In genomic region chr3:182117131-182117530, GRCh38 we compare ENCODE assay signal across 20 cellular contexts.
"Had no signal": no experiment of that assay in that cellular context is flagged by ENCODE, and none has a peak within 500 bp of the region (broad histone marks: within the 10 kb centered on the region; RNA-seq: fewer than 3 reads in every experiment).

No MANE protein-coding gene starts in this region.

- H3K4me3 ChIP-seq: Peyer's patch had no signal

- H3K27ac Mint-ChIP-seq: activated CD8-positive, alpha-beta memory T cell treated with anti-CD3 and anti-CD28 coated beads, Interleukin-2, amount 10 ng/mL, durations not matched to agents 7 days and 5 days; activated naive CD4-positive, alpha-beta T cell treated with anti-CD3 and anti-CD28 coated beads for 36 hours; activated naive CD8-positive, alpha-beta T cell; T-helper 17 cell; WTC11 had no signal

- H3K9me3 Mint-ChIP-seq: activated naive CD4-positive, alpha-beta T cell treated with anti-CD3 and anti-CD28 coated beads for 36 hours; activated T-cell treated with anti-CD3 and anti-CD28 coated beads, Interleukin-2, amount 50 U/mL, for 4 hours had no signal

- H3K4me3 Mint-ChIP-seq: activated CD8-positive, alpha-beta memory T cell treated with anti-CD3 and anti-CD28 coated beads, Interleukin-2, amount 10 ng/mL, durations not matched to agents 7 days and 5 days; activated naive CD4-positive, alpha-beta T cell treated with anti-CD3 and anti-CD28 coated beads for 36 hours; activated naive CD8-positive, alpha-beta T cell; activated T-cell treated with anti-CD3 and anti-CD28 coated beads, Interleukin-2, amount 50 U/mL, for 4 hours; T-helper 17 cell; WTC11 had no signal

- ATAC-seq: activated CD8-positive, alpha-beta memory T cell treated with anti-CD3 and anti-CD28 coated beads, Interleukin-2, amount 10 ng/mL, durations not matched to agents 7 days and 5 days; activated T-cell treated with anti-CD3 and anti-CD28 coated beads, Interleukin-2, amount 50 U/mL, for 4 hours; T-helper 17 cell; WTC11 had no signal

- H3K36me3 ChIP-seq: Peyer's patch had no signal

- H3K4me1 ChIP-seq: Peyer's patch had no signal

- H3K27me3 Mint-ChIP-seq: activated CD8-positive, alpha-beta memory T cell treated with anti-CD3 and anti-CD28 coated beads, Interleukin-2, amount 10 ng/mL, durations not matched to agents 7 days and 5 days; activated naive CD8-positive, alpha-beta T cell; T-helper 17 cell had no signal

- H3K27ac ChIP-seq: Peyer's patch had no signal

- H3K36me3 Mint-ChIP-seq: activated CD8-positive, alpha-beta memory T cell treated with anti-CD3 and anti-CD28 coated beads, Interleukin-2, amount 10 ng/mL, durations not matched to agents 7 days and 5 days; activated naive CD8-positive, alpha-beta T cell; WTC11 had no signal

- H3K4me1 Mint-ChIP-seq: activated CD8-positive, alpha-beta memory T cell treated with anti-CD3 and anti-CD28 coated beads, Interleukin-2, amount 10 ng/mL, durations not matched to agents 7 days and 5 days; T-helper 17 cell had no signal

- DNase-seq: activated CD4-positive, alpha-beta T cell treated with anti-CD3 and anti-CD28 coated beads for 48 hours; activated CD4-positive, alpha-beta T cell treated with anti-CD3 and anti-CD28 coated beads, Interleukin-2, amount 50 U/mL, for 48 hours; activated CD4-positive, CD25-positive, alpha-beta regulatory T cell treated with anti-CD3 and anti-CD28 coated beads, Interleukin-2, amount 50 U/mL, for 72 hours; activated CD8-positive, alpha-beta memory T cell treated with anti-CD3 and anti-CD28 coated beads, Interleukin-2, amount 10 ng/mL, durations not matched to agents 7 days and 5 days; activated effector memory CD4-positive, alpha-beta T cell treated with anti-CD3 and anti-CD28 coated beads, Interleukin-2, amount 50 U/mL, for 16 hours; activated naive CD4-positive, alpha-beta T cell treated with anti-CD3 and anti-CD28 coated beads for 36 hours; activated T-cell treated with anti-CD3 and anti-CD28 coated beads, Interleukin-2, amount 50 U/mL, for 4 hours; amygdala; caudate nucleus; Karpas-422; MM.1S; NCI-H1105 treated with DMSO at 0.1 percent for 48 hours; NCI-H187 treated with DMSO at 0.1 percent for 48 hours; NCI-H524; Peyer's patch; SHP77; T-helper 17 cell; T-helper 9 cell had no signal

- H3K27me3 ChIP-seq: Peyer's patch had no signal

- H3K9me3 ChIP-seq: Peyer's patch had no signal
